Comparison of ENCODE assay signal across 8 cellular contexts in the genomic region with DNA sequence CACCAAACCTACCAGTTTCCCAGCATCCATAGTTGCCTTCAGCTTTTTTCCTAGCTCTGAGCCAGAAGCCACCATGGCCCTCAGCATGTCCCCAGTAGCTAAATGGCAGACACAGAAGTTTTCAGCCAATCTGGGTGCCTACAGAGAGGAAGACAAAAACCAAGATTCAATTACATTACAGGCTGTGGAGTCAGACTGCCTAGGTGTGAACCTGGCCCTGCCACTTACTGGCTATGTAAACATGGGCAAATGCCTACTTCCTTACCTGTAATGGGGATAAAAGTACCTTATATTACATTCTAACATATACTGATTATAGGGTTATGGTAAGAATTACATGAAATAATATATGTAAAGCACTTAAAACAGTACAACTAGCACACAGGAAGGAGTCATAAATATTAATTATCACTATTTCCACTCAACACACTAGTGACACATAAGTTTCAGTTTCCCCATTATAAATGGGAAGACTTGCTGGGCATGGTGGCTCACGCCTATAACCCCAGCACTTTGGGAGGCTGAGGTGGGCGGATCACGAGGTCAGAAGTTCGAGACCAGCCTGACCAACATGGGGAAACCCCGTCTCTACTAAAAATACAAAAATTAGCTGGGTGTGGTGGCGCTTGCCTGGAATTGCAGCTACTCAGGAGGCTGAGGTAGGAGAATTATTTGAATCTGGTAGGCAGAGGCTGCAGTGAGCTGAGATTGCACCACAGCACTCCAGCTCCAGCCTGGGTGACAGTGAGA. TPM values are rescaled to one million over a fixed set of nuclear protein-coding genes. Genes with fewer than 3 reads are reported as not detected.
DNase-seq lines count a peak whose midpoint lies in the region; ATAC-seq lines count a peak whose summit lies in the region.
"Not testable (repeated sequence)": the region's sequence is repeated elsewhere in the genome, so short reads cannot be mapped to it uniquely, and the experiment has no call there.

No MANE protein-coding gene starts in this region.

- peaks cover 65% of the 10 kb centered on the region for H3K4me1 Mint-ChIP-seq in activated CD8-positive, alpha-beta memory T cell treated with anti-CD3 and anti-CD28 coated beads, Interleukin-2, amount 10 ng/mL, durations not matched to agents 7 days and 5 days
- peaks cover 62% of the 10 kb centered on the region for H3K4me1 Mint-ChIP-seq in stimulated activated naive CD8-positive, alpha-beta T cell treated with anti-CD3 and anti-CD28 coated beads, Interleukin-15, Interleukin-2, amounts not matched to agents 100 ng/mL and 50 ng/mL, for 24 hours (ENCODE audit: low read depth)

- peak overlapping the region; percentile 82 for H3K27ac Mint-ChIP-seq in activated CD8-positive, alpha-beta memory T cell treated with anti-CD3 and anti-CD28 coated beads, Interleukin-2, amount 10 ng/mL, durations not matched to agents 7 days and 5 days
- peak overlapping the region; percentile 81 for H3K27ac Mint-ChIP-seq in stimulated activated naive CD8-positive, alpha-beta T cell treated with anti-CD3 and anti-CD28 coated beads, Interleukin-15, Interleukin-2, amounts not matched to agents 100 ng/mL and 50 ng/mL, for 24 hours

- ATAC-seq in HG03378 (IDR thresholded peaks at IDR 0.05; ENCODE audit: unreplicated experiment) = peak; percentile 45
- peak; percentile 64 for ATAC-seq in activated CD8-positive, alpha-beta memory T cell treated with anti-CD3 and anti-CD28 coated beads, Interleukin-2, amount 10 ng/mL, durations not matched to agents 7 days and 5 days

- not testable (repeated sequence) for H3K27me3 Mint-ChIP-seq in activated CD8-positive, alpha-beta memory T cell treated with anti-CD3 and anti-CD28 coated beads, Interleukin-2, amount 10 ng/mL, durations not matched to agents 7 days and 5 days; stimulated activated naive CD8-positive, alpha-beta T cell treated with anti-CD3 and anti-CD28 coated beads, Interleukin-15, Interleukin-2, amounts not matched to agents 100 ng/mL and 50 ng/mL, for 24 hours

- peak; percentile 55 for DNase-seq in activated CD4-positive, CD25-positive, alpha-beta regulatory T cell treated with anti-CD3 and anti-CD28 coated beads, Interleukin-2, amount 50 U/mL, for 72 hours
- peak; percentile 73 for DNase-seq in activated CD8-positive, alpha-beta memory T cell treated with anti-CD3 and anti-CD28 coated beads, Interleukin-2, amount 10 ng/mL, durations not matched to agents 7 days and 5 days
- peak; percentile 20 for DNase-seq in activated gamma-delta T cell treated with anti-CD3 and anti-CD28 coated beads, Interleukin-2, amount 50 U/mL, for 16 hours (ENCODE audit: low read depth)
- not testable (repeated sequence) for DNase-seq in epithelial cell of prostate (ENCODE audit: low read depth, low spot score)
- peak; percentile 62 to 80 for DNase-seq in stimulated activated CD4-positive, alpha-beta T cell treated with anti-CD3 and anti-CD28 coated beads, Interleukin-12 subunit alpha, Interleukin-12 subunit beta, amount 100 ng/mL, for 24 hours (ENCODE audit: low read depth in 2 of 2)
- peak; percentile 28 to 70 (median 60) for DNase-seq in stimulated activated CD4-positive, alpha-beta T cell treated with anti-CD3 and anti-CD28 coated beads, TNF-alpha, amount 100 ng/mL, for 48 hours (ENCODE audit: low read depth in 3 of 3)

- CTCF ChIA-PET in activated CD8-positive, alpha-beta memory T cell treated with anti-CD3 and anti-CD28 coated beads, Interleukin-2, amount 10 ng/mL, durations not matched to agents 7 days and 5 days (lab: Charles Lee) = interaction anchor here (0.7 to 2.7 kb wide), 8 partner anchors 10 to 127 kb away, joined by 3 to 9 read pairs (median 4); no protein-coding TSS in a partner anchor

- H3K27ac ChIP-seq in epithelial cell of prostate = peak overlapping the region; percentile 32

- not testable (repeated sequence) for H3K4me3 Mint-ChIP-seq in activated CD8-positive, alpha-beta memory T cell treated with anti-CD3 and anti-CD28 coated beads, Interleukin-2, amount 10 ng/mL, durations not matched to agents 7 days and 5 days; stimulated activated naive CD8-positive, alpha-beta T cell treated with anti-CD3 and anti-CD28 coated beads, Interleukin-15, Interleukin-2, amounts not matched to agents 100 ng/mL and 50 ng/mL, for 24 hours

- not testable (repeated sequence) for H3K9me3 Mint-ChIP-seq in activated CD8-positive, alpha-beta memory T cell treated with anti-CD3 and anti-CD28 coated beads, Interleukin-2, amount 10 ng/mL, durations not matched to agents 7 days and 5 days (ENCODE audit: low read depth); stimulated activated naive CD8-positive, alpha-beta T cell treated with anti-CD3 and anti-CD28 coated beads, Interleukin-15, Interleukin-2, amounts not matched to agents 100 ng/mL and 50 ng/mL, for 24 hours

- peaks cover 60% of the 10 kb centered on the region for H3K36me3 Mint-ChIP-seq in activated CD8-positive, alpha-beta memory T cell treated with anti-CD3 and anti-CD28 coated beads, Interleukin-2, amount 10 ng/mL, durations not matched to agents 7 days and 5 days
- H3K36me3 Mint-ChIP-seq in stimulated activated naive CD8-positive, alpha-beta T cell treated with anti-CD3 and anti-CD28 coated beads, Interleukin-15, Interleukin-2, amounts not matched to agents 100 ng/mL and 50 ng/mL, for 24 hours (ENCODE audit: low read depth) = peaks cover 69% of the 10 kb centered on the region

RNA-seq across cellular contexts. Expression of a gene that starts 12.1 kb away (rescaled TPM):
- 100 to 1,000 TPM; 218 to 279 TPM for total RNA-seq in activated CD8-positive, alpha-beta memory T cell treated with anti-CD3 and anti-CD28 coated beads, Interleukin-2, amount 10 ng/mL, durations not matched to agents 7 days and 5 days

RNA-seq across cellular contexts. Expression of a gene that starts 56.3 kb away (rescaled TPM):
- total RNA-seq in activated CD8-positive, alpha-beta memory T cell treated with anti-CD3 and anti-CD28 coated beads, Interleukin-2, amount 10 ng/mL, durations not matched to agents 7 days and 5 days = 10 to 100 TPM in 1 of 2 experiments, 1 to 10 TPM in 1; 7.8 to 19.4 TPM

RNA-seq across cellular contexts. Expression of a gene that starts 60.0 kb away (rescaled TPM):
- 10 to 100 TPM; 31.6 to 47.4 TPM for total RNA-seq in activated CD8-positive, alpha-beta memory T cell treated with anti-CD3 and anti-CD28 coated beads, Interleukin-2, amount 10 ng/mL, durations not matched to agents 7 days and 5 days
